Comparison of ENCODE assay signal across 1 cellular context in genomic region chr12:95473947-95474817, GRCh38.
A peak's percentile ranks its signal among the peaks of the same experiment; 100 is the strongest.
TF ChIP-seq lines count a peak whose summit lies in the region.

TSS of gene METAP2 (plus strand) at chr12:95474152. CDS start at chr12:95474180, 28 bp downstream.

TF ChIP-seq in GM23338, 12 proteins besides CTCF, POLR2A, EP300 and RAD21 (continued from another document):
- TF ChIP-seq ETS1 (IDR thresholded peaks at IDR 0.05) (peak; percentile 81), CREB1 (CRISPR knock-in tag; IDR thresholded peaks at IDR 0.05; ENCODE audit: low read depth) (0 out of 2 replicates have a peak, but pooled peaks have one; percentile 11), EZH2 (IDR thresholded peaks at IDR 0.05; ENCODE audit: low read depth, unreplicated experiment) (no peak), POLR2AphosphoS5 (IDR thresholded peaks at IDR 0.05; ENCODE audit: low read depth) (peak; percentile 99), NANOG (IDR thresholded peaks at IDR 0.05; ENCODE audit: borderline replicate concordance) (no peak)
